ENCODE assay signal across 11 cellular contexts in genomic region chr17:40903129-40903847, GRCh38. TPM values are rescaled to one million over a fixed set of nuclear protein-coding genes. Genes with fewer than 3 reads are reported as not detected.
A peak's percentile ranks its signal among the peaks of the same experiment; 100 is the strongest.
DNase-seq lines count a peak whose midpoint lies in the region; ATAC-seq and TF ChIP-seq lines count a peak whose summit lies in the region.
"Had no signal": no experiment of that assay in that cellular context is flagged by ENCODE, and none has a peak within 500 bp of the region (broad histone marks: within the 10 kb centered on the region; RNA-seq: fewer than 3 reads in every experiment).

No MANE protein-coding gene starts in this region.

- H3K36me3 Mint-ChIP-seq in stimulated activated naive CD8-positive, alpha-beta T cell treated with anti-CD3 and anti-CD28 coated beads, Interleukin-15, Interleukin-2, amounts not matched to agents 100 ng/mL and 50 ng/mL, for 24 hours (ENCODE audit: low read depth): no peaks in the 10 kb centered on the region

- peaks cover 18% of the 10 kb centered on the region for H3K4me1 Mint-ChIP-seq in stimulated activated naive CD8-positive, alpha-beta T cell treated with anti-CD3 and anti-CD28 coated beads, Interleukin-15, Interleukin-2, amounts not matched to agents 100 ng/mL and 50 ng/mL, for 24 hours (ENCODE audit: low read depth)

- H3K9ac ChIP-seq in OCI-LY3 (ENCODE audit: low read length): peak overlapping the region; percentile 32; the same call in 1 of the 2 replicates

- H4K20me1 ChIP-seq in OCI-LY3 (ENCODE audit: insufficient read depth, low read length): no peaks in the 10 kb centered on the region

- peak overlapping the region; percentile 38; the same call in 1 of the 2 replicates for H3K4me3 ChIP-seq in OCI-LY3 (ENCODE audit: low read length)
- no peak overlapping the region for H3K4me3 ChIP-seq in fibroblast of villous mesenchyme (ENCODE audit: low read depth, low read length)
- H3K4me3 ChIP-seq: lung, SK-N-MC had no signal

- no peak overlapping the region for H3K4me3 Mint-ChIP-seq in stimulated activated naive CD8-positive, alpha-beta T cell treated with anti-CD3 and anti-CD28 coated beads, Interleukin-15, Interleukin-2, amounts not matched to agents 100 ng/mL and 50 ng/mL, for 24 hours

- H3K9me3 Mint-ChIP-seq in stimulated activated naive CD8-positive, alpha-beta T cell treated with anti-CD3 and anti-CD28 coated beads, Interleukin-15, Interleukin-2, amounts not matched to agents 100 ng/mL and 50 ng/mL, for 24 hours: no peaks in the 10 kb centered on the region

- peaks cover 8% of the 10 kb centered on the region for H3K36me3 ChIP-seq in OCI-LY3 (replicated peaks; ENCODE audit: low read depth, low read length)

- H3K27ac Mint-ChIP-seq in stimulated activated naive CD8-positive, alpha-beta T cell treated with anti-CD3 and anti-CD28 coated beads, Interleukin-15, Interleukin-2, amounts not matched to agents 100 ng/mL and 50 ng/mL, for 24 hours: peak overlapping the region; percentile 28

- peaks cover 22% of the 10 kb centered on the region for H3K4me1 ChIP-seq in OCI-LY3 (ENCODE audit: low read length)

- peaks cover 13% of the 10 kb centered on the region for H3K27me3 ChIP-seq in OCI-LY3 (ENCODE audit: low read depth, low read length)

- H3K27me3 Mint-ChIP-seq in stimulated activated naive CD8-positive, alpha-beta T cell treated with anti-CD3 and anti-CD28 coated beads, Interleukin-15, Interleukin-2, amounts not matched to agents 100 ng/mL and 50 ng/mL, for 24 hours: peaks cover 32% of the 10 kb centered on the region

- peak overlapping the region; percentile 71 for H3K27ac ChIP-seq in OCI-LY3 (ENCODE audit: low read length)
- H3K27ac ChIP-seq: SK-N-MC had no signal

- peak overlapping the region; percentile 27; the same call in 1 of the 2 replicates for H2AFZ ChIP-seq in OCI-LY3 (ENCODE audit: low read depth, low read length)

- TF ChIP-seq CTCF in OCI-LY3 (IDR thresholded peaks at IDR 0.05; ENCODE audit: low read depth, low read length) (no peak), fibroblast of villous mesenchyme (IDR thresholded peaks at IDR 0.05; ENCODE audit: insufficient read depth, low read depth, low read length) (no peak)

- no peak for DNase-seq in stimulated activated naive CD8-positive, alpha-beta T cell treated with anti-CD3 and anti-CD28 coated beads, Interleukin-15, Interleukin-2, amounts not matched to agents 100 U/mL and 50 U/mL, for 24 hours
- DNase-seq in fibroblast of villous mesenchyme (ENCODE audit: low read depth): peak; percentile 53
- no peak for DNase-seq in stimulated activated CD4-positive, alpha-beta T cell treated with anti-CD3 and anti-CD28 coated beads, Interleukin-4, amount 100 ng/mL, for 4 hours
- DNase-seq: DND-41 had no signal

- no peaks in the 10 kb centered on the region for H3K9me3 ChIP-seq in OCI-LY3 (ENCODE audit: insufficient read depth, low read length)

- ATAC-seq in stimulated activated naive CD8-positive, alpha-beta T cell treated with anti-CD3 and anti-CD28 coated beads, Interleukin-15, Interleukin-2, amounts not matched to agents 100 U/mL and 50 U/mL, for 24 hours: no peak
- ATAC-seq in HG03432 (IDR thresholded peaks at IDR 0.05; ENCODE audit: unreplicated experiment) (no peak), GM21515 (IDR thresholded peaks at IDR 0.05; ENCODE audit: unreplicated experiment) (no peak), HG03025 (IDR thresholded peaks at IDR 0.05; ENCODE audit: low FRiP score, unreplicated experiment) (no peak)

- H3K79me2 ChIP-seq in OCI-LY3 (ENCODE audit: low read length): no peaks in the 10 kb centered on the region

- peak overlapping the region; percentile 71 for H3K4me2 ChIP-seq in OCI-LY3 (ENCODE audit: low read length)

RNA-seq across cellular contexts. Expression of gene KRT20, which starts 18.2 kb away (rescaled TPM):
- total RNA-seq in fibroblast of villous mesenchyme: not detected in 2 replicates

RNA-seq across cellular contexts. Expression of gene KRT23, which starts 34.2 kb away (rescaled TPM):
- total RNA-seq in fibroblast of villous mesenchyme: under 0.01 and 1.7 TPM in 2 replicates

RNA-seq across cellular contexts. Expression of gene KRT12, which starts 36.3 kb away (rescaled TPM):
- total RNA-seq in fibroblast of villous mesenchyme: not detected in 2 replicates
- total RNA-seq: lung had no signal
